ENCODE assay signal across 8 cellular contexts in the genomic region with DNA sequence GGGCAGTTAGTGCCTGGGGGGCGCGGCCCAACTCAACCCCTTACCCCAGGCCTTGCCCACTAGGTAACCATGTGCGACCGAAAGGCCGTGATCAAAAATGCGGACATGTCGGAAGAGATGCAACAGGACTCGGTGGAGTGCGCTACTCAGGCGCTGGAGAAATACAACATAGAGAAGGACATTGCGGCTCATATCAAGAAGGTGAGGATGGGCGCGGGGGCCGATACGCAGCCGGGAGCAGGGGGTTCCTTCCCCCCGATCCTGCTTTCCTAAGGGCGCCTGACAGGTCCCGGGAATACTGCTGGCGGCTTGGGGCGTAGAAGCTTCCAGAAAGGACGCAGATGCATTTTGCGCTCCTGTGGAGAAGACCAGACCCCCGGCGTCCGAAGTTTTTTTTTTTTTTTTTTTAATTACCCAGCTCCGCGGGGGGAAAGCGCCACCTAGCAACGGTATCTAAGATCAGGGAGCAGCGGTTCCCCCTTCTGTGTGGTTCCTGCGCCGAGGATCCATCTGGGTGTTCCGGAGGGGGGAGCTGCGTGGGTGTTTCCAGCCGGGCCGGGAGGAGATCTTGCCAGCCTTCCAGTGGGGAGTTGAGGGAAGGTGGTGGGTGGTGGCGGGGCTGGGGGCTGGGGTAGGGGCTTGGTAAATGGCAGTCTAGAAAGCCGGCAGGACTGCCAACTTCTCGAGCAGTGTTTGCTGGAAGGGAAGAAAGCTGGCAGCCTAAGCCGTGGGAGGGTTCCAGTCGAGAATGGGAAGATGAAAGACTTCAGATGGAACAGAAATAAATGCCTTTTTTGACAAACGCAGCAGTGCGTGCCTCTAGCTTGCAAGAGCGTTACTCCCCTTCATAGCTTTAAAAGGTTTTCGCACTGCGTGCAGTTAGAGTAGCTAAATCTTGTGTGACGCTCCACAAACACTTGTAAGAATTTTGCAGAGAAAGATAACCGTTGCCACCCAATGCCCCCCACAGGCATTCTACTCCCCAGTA. TPM values are rescaled to one million over a fixed set of nuclear protein-coding genes. Genes with fewer than 3 reads are reported as not detected.
DNase-seq lines count a peak whose midpoint lies in the region; ATAC-seq and TF ChIP-seq lines count a peak whose summit lies in the region.

No MANE protein-coding gene starts in this region.

- no peaks in the 10 kb centered on the region; the same call in 1 of the 2 replicates for H3K27me3 Mint-ChIP-seq in HFFc6 (ENCODE audit: insufficient read depth)
- no peaks in the 10 kb centered on the region for H3K27me3 Mint-ChIP-seq in activated CD8-positive, alpha-beta memory T cell treated with anti-CD3 and anti-CD28 coated beads, Interleukin-2, amount 10 ng/mL, durations not matched to agents 7 days and 5 days
- peaks cover 5% of the 10 kb centered on the region for H3K27me3 Mint-ChIP-seq in endothelial cell (ENCODE audit: unreplicated experiment)

- H3K9me3 Mint-ChIP-seq in HFFc6 (no peaks in the 10 kb centered on the region), endothelial cell (ENCODE audit: unreplicated experiment) (no peaks in the 10 kb centered on the region)
- H3K9me3 Mint-ChIP-seq in activated CD8-positive, alpha-beta memory T cell treated with anti-CD3 and anti-CD28 coated beads, Interleukin-2, amount 10 ng/mL, durations not matched to agents 7 days and 5 days (ENCODE audit: low read depth) = no peaks in the 10 kb centered on the region

- H3K4me1 Mint-ChIP-seq in HFFc6 (ENCODE audit: low read depth) (peaks cover 37% of the 10 kb centered on the region), endothelial cell (ENCODE audit: unreplicated experiment) (peaks cover 22% of the 10 kb centered on the region)
- peaks cover 30% of the 10 kb centered on the region for H3K4me1 Mint-ChIP-seq in activated CD8-positive, alpha-beta memory T cell treated with anti-CD3 and anti-CD28 coated beads, Interleukin-2, amount 10 ng/mL, durations not matched to agents 7 days and 5 days

- H3K27me3 ChIP-seq in GM06990 (replicated peaks; ENCODE audit: control insufficient read depth, insufficient read depth, low read length) = no peaks in the 10 kb centered on the region

- H3K4me3 Mint-ChIP-seq in HFFc6 (peak overlapping the region; percentile 89), endothelial cell (ENCODE audit: unreplicated experiment) (peak overlapping the region; percentile 99)
- peak overlapping the region; percentile 84 for H3K4me3 Mint-ChIP-seq in activated CD8-positive, alpha-beta memory T cell treated with anti-CD3 and anti-CD28 coated beads, Interleukin-2, amount 10 ng/mL, durations not matched to agents 7 days and 5 days

- H3K4me3 ChIP-seq in GM06990 (replicated peaks; ENCODE audit: low read depth, low read length) = peak overlapping the region; percentile 93

- CTCF ChIA-PET in activated CD8-positive, alpha-beta memory T cell treated with anti-CD3 and anti-CD28 coated beads, Interleukin-2, amount 10 ng/mL, durations not matched to agents 7 days and 5 days (lab: Charles Lee) = interaction anchor here (0.5 to 5.3 kb wide), 14 partner anchors 9 to 202 kb away, joined by 3 to 29 read pairs (median 4); a partner anchor contains a TSS

- H3K36me3 ChIP-seq in GM06990 (ENCODE audit: control insufficient read depth, insufficient read depth, low read length) = peaks cover 3% of the 10 kb centered on the region

- DNase-seq in GM06990 (ENCODE audit: extremely low read depth, insufficient read length) (peak; percentile 63), HFFc6 (peak; percentile 27), NCI-H226 (peak; percentile 43), endothelial cell (ENCODE audit: low spot score) (peak; percentile 41), middle frontal gyrus (ENCODE audit: extremely low spot score, low spot score) (peak; percentile 71), kidney glomerular epithelial cell (lab: John Stamatoyannopoulos, UW) (no peak)
- DNase-seq in activated CD8-positive, alpha-beta memory T cell treated with anti-CD3 and anti-CD28 coated beads, Interleukin-2, amount 10 ng/mL, durations not matched to agents 7 days and 5 days = peak; percentile 61
- DNase-seq in stimulated activated CD8-positive, alpha-beta memory T cell treated with anti-CD3 and anti-CD28 coated beads, Interleukin-2, amount 100 ng/mL, for 1 hour (ENCODE audit: low read depth in 2 of 2) = peak; percentile 20 to 27

- peak; percentile 20 for TF ChIP-seq CTCF in GM06990 (IDR thresholded peaks at IDR 0.05; ENCODE audit: insufficient read depth, low read length, poor library complexity, severe bottlenecking)
- TF ChIP-seq CTCF in HFFc6 (IDR thresholded peaks at IDR 0.05) = peak; percentile 17; the same call in 1 of the 2 replicates
- TF ChIP-seq CTCF in endothelial cell (IDR thresholded peaks at IDR 0.05; ENCODE audit: unreplicated experiment) = no peak

- H3K27ac Mint-ChIP-seq in HFFc6 (peak overlapping the region; percentile 75), endothelial cell (ENCODE audit: unreplicated experiment) (peak overlapping the region; percentile 70)
- peak overlapping the region; percentile 72 for H3K27ac Mint-ChIP-seq in activated CD8-positive, alpha-beta memory T cell treated with anti-CD3 and anti-CD28 coated beads, Interleukin-2, amount 10 ng/mL, durations not matched to agents 7 days and 5 days

- peaks cover 32% of the 10 kb centered on the region for H3K36me3 Mint-ChIP-seq in HFFc6 (ENCODE audit: low read depth)
- peaks cover 17% of the 10 kb centered on the region for H3K36me3 Mint-ChIP-seq in activated CD8-positive, alpha-beta memory T cell treated with anti-CD3 and anti-CD28 coated beads, Interleukin-2, amount 10 ng/mL, durations not matched to agents 7 days and 5 days
- H3K36me3 Mint-ChIP-seq in endothelial cell (ENCODE audit: low read depth, unreplicated experiment) = peaks cover 14% of the 10 kb centered on the region

- peak; percentile 2 for ATAC-seq in activated CD8-positive, alpha-beta memory T cell treated with anti-CD3 and anti-CD28 coated beads, Interleukin-2, amount 10 ng/mL, durations not matched to agents 7 days and 5 days

RNA-seq across cellular contexts. Expression of a gene that starts 0.7 kb away (rescaled TPM):
- total RNA-seq in HFFc6 (2021; fragmentation: NEBNext Ultra II Directional; extraction: Animal tissue kit (Norgen Biotek cat#: 25700)) = 100 to 1,000 TPM; 530 to 650 (median 609) TPM
- total RNA-seq in activated CD8-positive, alpha-beta memory T cell treated with anti-CD3 and anti-CD28 coated beads, Interleukin-2, amount 10 ng/mL, durations not matched to agents 7 days and 5 days = 100 to 1,000 TPM; 190 to 264 TPM
- 392 TPM for total RNA-seq in endothelial cell (ENCODE audit: unreplicated experiment)

RNA-seq across cellular contexts. Expression of a gene that starts 27.1 kb away (rescaled TPM):
- total RNA-seq in HFFc6 (2021; fragmentation: NEBNext Ultra II Directional; extraction: Animal tissue kit (Norgen Biotek cat#: 25700)) = 100 to 1,000 TPM; 232 to 247 (median 238) TPM
- 100 to 1,000 TPM; 195 to 240 TPM for total RNA-seq in activated CD8-positive, alpha-beta memory T cell treated with anti-CD3 and anti-CD28 coated beads, Interleukin-2, amount 10 ng/mL, durations not matched to agents 7 days and 5 days
- 255 TPM for total RNA-seq in endothelial cell (ENCODE audit: unreplicated experiment)

RNA-seq across cellular contexts. Expression of a gene that starts 32.3 kb away (rescaled TPM):
- total RNA-seq in HFFc6 (2021; fragmentation: NEBNext Ultra II Directional; extraction: Animal tissue kit (Norgen Biotek cat#: 25700)) = 10 to 100 TPM; 26.0 to 30.7 (median 27.4) TPM
- total RNA-seq in activated CD8-positive, alpha-beta memory T cell treated with anti-CD3 and anti-CD28 coated beads, Interleukin-2, amount 10 ng/mL, durations not matched to agents 7 days and 5 days = 10 to 100 TPM; 26.4 to 34.0 TPM
- total RNA-seq in endothelial cell (ENCODE audit: unreplicated experiment) = 27.2 TPM

RNA-seq across cellular contexts. Expression of a gene that starts 37.5 kb away (rescaled TPM):
- total RNA-seq in HFFc6 (2021; fragmentation: NEBNext Ultra II Directional; extraction: Animal tissue kit (Norgen Biotek cat#: 25700)) = 100 to 1,000 TPM; 145 to 203 (median 158) TPM
- 100 to 1,000 TPM; 209 to 217 TPM for total RNA-seq in activated CD8-positive, alpha-beta memory T cell treated with anti-CD3 and anti-CD28 coated beads, Interleukin-2, amount 10 ng/mL, durations not matched to agents 7 days and 5 days
- total RNA-seq in endothelial cell (ENCODE audit: unreplicated experiment) = 157 TPM

RNA-seq across cellular contexts. Expression of a gene that starts 50.4 kb away (rescaled TPM):
- 10 to 100 TPM; 16.3 to 30.9 (median 24.0) TPM for total RNA-seq in HFFc6 (2021; fragmentation: NEBNext Ultra II Directional; extraction: Animal tissue kit (Norgen Biotek cat#: 25700))
- total RNA-seq in activated CD8-positive, alpha-beta memory T cell treated with anti-CD3 and anti-CD28 coated beads, Interleukin-2, amount 10 ng/mL, durations not matched to agents 7 days and 5 days = 10 to 100 TPM; 25.3 to 32.7 TPM
- 25.5 TPM for total RNA-seq in endothelial cell (ENCODE audit: unreplicated experiment)
